18 cellular contexts compared by ENCODE assay signal in genomic region chr9:101639301-101639700, GRCh38. TPM values are rescaled to one million over a fixed set of nuclear protein-coding genes. Genes with fewer than 3 reads are reported as not detected.
A peak's percentile ranks its signal among the peaks of the same experiment; 100 is the strongest.
DNase-seq lines count a peak whose midpoint lies in the region; ATAC-seq, FAIRE-seq and TF ChIP-seq lines count a peak whose summit lies in the region.
"Had no signal": no experiment of that assay in that cellular context is flagged by ENCODE, and none has a peak within 500 bp of the region (broad histone marks: within the 10 kb centered on the region; RNA-seq: fewer than 3 reads in every experiment).

No MANE protein-coding gene starts in this region.

- WGBS in liver: 26% methylated on average over 1 of the region's 1 CpG
- WGBS in HepG2 (ENCODE audit: low lambda C conversion rate): 0% methylated on average over 1 of the region's 1 CpG
- 4 to 14% methylated on average over 1 of the region's 1 CpG for WGBS in body of pancreas, 2 donors
- WGBS in small intestine, 3 donors: 8 to 37% (median 32%) methylated on average over 1 of the region's 1 CpG

- BruUV-seq in HepG2 (replicated peaks; lab: Mats Ljungman, UMichigan): no TSS peak

- TF ChIP-seq CTCF in liver (IDR thresholded peaks at IDR 0.05; ENCODE audit: low read depth, low read length, missing input control): no peak
- TF ChIP-seq CTCF in HepG2 (CRISPR knock-in tag; IDR thresholded peaks at IDR 0.05): no peak
- TF ChIP-seq CTCF in body of pancreas (IDR thresholded peaks at IDR 0.05): no peak

- no peaks in the 10 kb centered on the region for H4K20me1 ChIP-seq in HepG2 (ENCODE audit: insufficient read depth, low read length)
- H4K20me1 ChIP-seq: BLaER1 treated with 17β-estradiol and CSF1 and Interleukin-3, amounts not matched to agents 10 nM and 100 nM had no signal

- no peak for FAIRE-seq in HepG2 (lab: Jason Lieb, UNC)
- no peak for FAIRE-seq in small intestine (lab: Jason Lieb, UNC)

- H3K27ac ChIP-seq in liver (ENCODE audit: low read depth in 1 of 2, low read length in 2 of 2): peak overlapping the region; percentile 66
- no peak overlapping the region for H3K27ac ChIP-seq in HepG2 (ENCODE audit: extremely low read length, insufficient read depth, low read length)
- peak overlapping the region in 1 of 4 donors; percentile 56 for H3K27ac ChIP-seq in body of pancreas
- no peak overlapping the region for H3K27ac ChIP-seq in small intestine (ENCODE audit: low read depth in 1 of 2, low read length in 1 of 2)
- H3K27ac ChIP-seq: BLaER1 treated with 17β-estradiol and CSF1 and Interleukin-3, amounts not matched to agents 10 nM and 100 nM had no signal

- no peak for TF ChIP-seq POLR2A in HepG2 (IDR thresholded peaks at IDR 0.05; ENCODE audit: insufficient read depth in 1 of 2, low read depth in 2 of 2, low read length in 2 of 2)
- no peak for TF ChIP-seq POLR2A in body of pancreas (IDR thresholded peaks at IDR 0.05)

- H3K4me1 ChIP-seq in liver (ENCODE audit: control insufficient read depth in 4 of 4, insufficient read depth in 4 of 4, low read length in 3 of 4): peaks cover 2 to 39% (median 25%) of the 10 kb centered on the region in 4 donors
- H3K4me1 ChIP-seq in HepG2 (ENCODE audit: insufficient read depth, low read length): no peaks in the 10 kb centered on the region
- peaks cover 21% of the 10 kb centered on the region for H3K4me1 ChIP-seq in body of pancreas
- no peaks in the 10 kb centered on the region for H3K4me1 ChIP-seq in small intestine (ENCODE audit: control insufficient read depth in 2 of 2, insufficient read depth in 1 of 2, low read depth in 1 of 2, low read length in 1 of 2)

- no peak for ATAC-seq in HepG2
- peak; percentile 84 for ATAC-seq in body of pancreas
- ATAC-seq in left colon: peak; percentile 66
- no peak for ATAC-seq in GM18519 (IDR thresholded peaks at IDR 0.05; ENCODE audit: low FRiP score, unreplicated experiment)
- ATAC-seq: CD8-positive, alpha-beta T cell had no signal

- H2AFZ ChIP-seq in HepG2 (ENCODE audit: low read length): no peak overlapping the region

- H3K27me3 ChIP-seq in liver (ENCODE audit: control insufficient read depth in 4 of 4, insufficient read depth in 4 of 4, low read length in 3 of 4) (no peaks in the 10 kb centered on the region), HepG2 (ENCODE audit: control insufficient read depth in 1 of 2, insufficient read depth in 2 of 2, low read length in 2 of 2) (no peaks in the 10 kb centered on the region), body of pancreas (no peaks in the 10 kb centered on the region), small intestine (ENCODE audit: control insufficient read depth in 2 of 2, insufficient read depth in 2 of 2, low read length in 2 of 2) (no peaks in the 10 kb centered on the region)
- H3K27me3 ChIP-seq: BLaER1 treated with 17β-estradiol and CSF1 and Interleukin-3, amounts not matched to agents 10 nM and 100 nM had no signal

- H3K4me3 ChIP-seq in liver (ENCODE audit: low read depth in 1 of 3, low read length in 3 of 3) (peak overlapping the region in 1 of 3 donors; percentile 26), HepG2 (replicated peaks in 1 of 3; ENCODE audit: insufficient read depth in 1 of 3, low read depth in 2 of 3, low read length in 3 of 3) (no peak overlapping the region), body of pancreas (no peak overlapping the region), small intestine (ENCODE audit: low read depth in 1 of 2, low read length in 2 of 2) (no peak overlapping the region)
- H3K4me3 ChIP-seq: BLaER1 treated with 17β-estradiol and CSF1 and Interleukin-3, amounts not matched to agents 10 nM and 100 nM had no signal

- in situ Hi-C loops in HepG2 (cut with HindIII; ENCODE audit: extremely low pct_ligation_motif_present, low pct_unique_long_range_greater_than_20kb): no loop called here

- DNase-seq in HepG2 (ENCODE audit: low spot score): no peak
- peak; percentile 18 to 61 (median 48) for DNase-seq in body of pancreas
- DNase-seq in left colon: no peak
- peak; percentile 15 for DNase-seq in small intestine
- DNase-seq in NOMO-1 treated with dmso at 0.1 percent for 144 hours (lab: John Stamatoyannopoulos, UW; ENCODE audit: unreplicated experiment): no peak
- DNase-seq in NCI-H774 (lab: John Stamatoyannopoulos, UW): no peak
- DNase-seq: Calu3; CD8-positive, alpha-beta T cell; KBM-7; MV-4-11; NCI-H187 treated with DMSO at 0.1 percent for 48 hours; NCI-H226; NCI-H526 treated with DMSO at 0.1 percent for 48 hours; SHP77 treated with DMSO at 0.1 percent for 48 hours had no signal

- intact Hi-C loops in HepG2 (cut with micrococcal nuclease; ENCODE audit: unreplicated experiment) (no loop called here), body of pancreas (cut with DNase I) (no loop called here), left colon (cut with DNase I, micrococcal nuclease) (no loop called here)

- TF ChIP-seq RAD21 in liver (IDR thresholded peaks at IDR 0.05) (peak; percentile 42 to 52), HepG2 (CRISPR knock-in tag; IDR thresholded peaks at IDR 0.05) (no peak)

- CTCF ChIA-PET in HepG2 (lab: Yijun Ruan, JAX; ENCODE audit: low intra/inter-chr PET ratio, low total read pairs): no interaction called here

- no peaks in the 10 kb centered on the region for H3K36me3 ChIP-seq in liver (ENCODE audit: control insufficient read depth in 4 of 4, insufficient read depth in 3 of 4, low read depth in 1 of 4, low read length in 3 of 4)
- no peaks in the 10 kb centered on the region for H3K36me3 ChIP-seq in HepG2 (replicated peaks in 1 of 2; ENCODE audit: control insufficient read depth in 1 of 2, insufficient read depth in 2 of 2, low read length in 2 of 2)
- H3K36me3 ChIP-seq in body of pancreas (replicated peaks in 1 of 2; ENCODE audit: insufficient read depth in 1 of 2, low read depth in 2 of 2): no peaks in the 10 kb centered on the region
- H3K36me3 ChIP-seq in small intestine (ENCODE audit: control insufficient read depth in 2 of 2, insufficient read depth in 2 of 2, low read length in 2 of 2): no peaks in the 10 kb centered on the region
- H3K36me3 ChIP-seq: BLaER1 treated with 17β-estradiol and CSF1 and Interleukin-3, amounts not matched to agents 10 nM and 100 nM had no signal

- H3K79me2 ChIP-seq in HepG2 (ENCODE audit: insufficient read depth, low read length): no peaks in the 10 kb centered on the region

- POLR2A ChIA-PET in HepG2 (lab: Yijun Ruan, JAX): no interaction called here

- H3K9ac ChIP-seq in liver (ENCODE audit: low read depth in 1 of 2, low read length in 2 of 2) (no peak overlapping the region), HepG2 (ENCODE audit: insufficient read depth, low read depth, low read length) (no peak overlapping the region)
- H3K9ac ChIP-seq: BLaER1 treated with 17β-estradiol and CSF1 and Interleukin-3, amounts not matched to agents 10 nM and 100 nM had no signal

- no peak overlapping the region for H3K4me2 ChIP-seq in HepG2 (ENCODE audit: low read depth, low read length)
- H3K4me2 ChIP-seq: BLaER1 treated with 17β-estradiol and CSF1 and Interleukin-3, amounts not matched to agents 10 nM and 100 nM had no signal

- H3K9me3 ChIP-seq in liver (ENCODE audit: control insufficient read depth in 4 of 4, low read length in 3 of 4) (no peaks in the 10 kb centered on the region), HepG2 (ENCODE audit: low read length) (no peaks in the 10 kb centered on the region), body of pancreas (no peaks in the 10 kb centered on the region), small intestine (ENCODE audit: control insufficient read depth, low read depth) (no peaks in the 10 kb centered on the region)

- TF ChIP-seq EP300 in HepG2 (IDR thresholded peaks at IDR 0.05; ENCODE audit: low read depth in 2 of 2, low read length in 2 of 2) (no peak), HepG2 (CRISPR knock-in tag; IDR thresholded peaks at IDR 0.05; ENCODE audit: borderline replicate concordance) (no peak)

TF ChIP-seq in liver, 16 proteins besides CTCF, POLR2A, EP300 and RAD21 (continues in another document):
- TF ChIP-seq SP1 (IDR thresholded peaks at IDR 0.05) (peak; percentile 94), HNF4A (conservative IDR thresholded peaks at IDR 0.05) (peak; percentile 98)

TF ChIP-seq in HepG2, 621 proteins besides CTCF, POLR2A, EP300 and RAD21 (continues in another document):
- TF ChIP-seq RBAK (CRISPR knock-in tag; IDR thresholded peaks at IDR 0.05) (no peak), ZNF354B (CRISPR knock-in tag; IDR thresholded peaks at IDR 0.05) (no peak), MED13 (CRISPR knock-in tag; IDR thresholded peaks at IDR 0.05) (no peak), NCOR1 (IDR thresholded peaks at IDR 0.05; ENCODE audit: borderline replicate concordance, low read length) (no peak), NR2F1 (CRISPR knock-in tag; IDR thresholded peaks at IDR 0.05) (no peak), ZSCAN22 (CRISPR knock-in tag; IDR thresholded peaks at IDR 0.05) (no peak), GATAD2A (CRISPR knock-in tag; IDR thresholded peaks at IDR 0.05) (no peak)

RNA-seq across cellular contexts. Expression of gene PPP3R2, which starts 44.5 kb away (rescaled TPM):
- total RNA-seq in liver: under 1 TPM in 1 of 2 donors, not detected in 1; 0.08 TPM
- polyA plus RNA-seq in liver: not detected
- not detected in 2 replicates for total RNA-seq in HepG2 (2016; rRNA removed; fragmentation: Illumina TruSeq; extraction: Trizol)
- total RNA-seq in HepG2 (2016; cell fraction: cytosol; rRNA removed; fragmentation: Illumina TruSeq; extraction: Trizol; ENCODE audit: low read depth): not detected in 2 replicates
- total RNA-seq in HepG2 (2016; cell fraction: insoluble cytoplasmic fraction; rRNA removed; fragmentation: Illumina TruSeq; extraction: Trizol): not detected in 2 replicates
- not detected in 2 replicates for total RNA-seq in HepG2 (2016; cell fraction: membrane; rRNA removed; fragmentation: Illumina TruSeq; extraction: Trizol)
- not detected in 2 replicates for total RNA-seq in HepG2 (2016; cell fraction: nucleus; rRNA removed; fragmentation: Illumina TruSeq; extraction: Trizol)
- polyA plus RNA-seq in HepG2 (2011; rRNA removed): not detected in 2 replicates
- polyA plus RNA-seq in HepG2 (2011; cell fraction: cytosol; rRNA removed): not detected in 2 replicates
- polyA plus RNA-seq in HepG2 (2011; cell fraction: nucleus; rRNA removed): not detected in 2 replicates
- not detected in 2 replicates for polyA plus RNA-seq in HepG2 (2012)
- not detected in 2 replicates for polyA plus RNA-seq in HepG2 (2016; cell fraction: cytosol; fragmentation: Illumina TruSeq; extraction: Trizol; ENCODE audit: low read depth)
- polyA plus RNA-seq in HepG2 (2016; cell fraction: insoluble cytoplasmic fraction; fragmentation: Illumina TruSeq; extraction: Trizol; ENCODE audit: low read depth): not detected in 2 replicates
- polyA plus RNA-seq in HepG2 (2016; cell fraction: membrane; fragmentation: Illumina TruSeq; extraction: Trizol; ENCODE audit: low read depth): not detected in 2 replicates
- not detected in 2 replicates for polyA plus RNA-seq in HepG2 (2016; cell fraction: nucleus; fragmentation: Illumina TruSeq; extraction: Trizol; ENCODE audit: insufficient read depth, low read depth)
- not detected in 2 replicates for polyA minus RNA-seq in HepG2 (2011; rRNA and poly(A)+ RNA removed; ENCODE audit: low replicate concordance)
- not detected in 2 replicates for polyA minus RNA-seq in HepG2 (2011; cell fraction: cytosol; rRNA and poly(A)+ RNA removed)
- not detected in 2 replicates for polyA minus RNA-seq in HepG2 (2011; cell fraction: nucleus; rRNA and poly(A)+ RNA removed)
- total RNA-seq in body of pancreas: not detected
- under 1 TPM in 1 of 2 donors, not detected in 1; 0.12 TPM for total RNA-seq in left colon
- polyA plus RNA-seq in small intestine: not detected
- total RNA-seq: A673; Calu3; CD8-positive, alpha-beta T cell had no signal

Comparison
In these comparisons a context has a peak if more than half of its experiments do, and no peak if none do; other contexts are left out.
1. H3K27ac ChIP-seq: peak in liver (2 of 2); none in HepG2 (single experiment) and small intestine (0 of 2).
2. ATAC-seq: peak in body of pancreas (single experiment) and left colon (single experiment); none in HepG2 (single experiment) and GM18519 (single experiment).
3. DNase-seq: peak in body of pancreas (4 of 4) and small intestine (single experiment); none in HepG2 (single experiment), left colon (0 of 2), NOMO-1 treated with dmso at 0.1 percent for 144 hours (single experiment) and NCI-H774 (single experiment).